1 cellular context compared by ENCODE assay signal in the genomic region with DNA sequence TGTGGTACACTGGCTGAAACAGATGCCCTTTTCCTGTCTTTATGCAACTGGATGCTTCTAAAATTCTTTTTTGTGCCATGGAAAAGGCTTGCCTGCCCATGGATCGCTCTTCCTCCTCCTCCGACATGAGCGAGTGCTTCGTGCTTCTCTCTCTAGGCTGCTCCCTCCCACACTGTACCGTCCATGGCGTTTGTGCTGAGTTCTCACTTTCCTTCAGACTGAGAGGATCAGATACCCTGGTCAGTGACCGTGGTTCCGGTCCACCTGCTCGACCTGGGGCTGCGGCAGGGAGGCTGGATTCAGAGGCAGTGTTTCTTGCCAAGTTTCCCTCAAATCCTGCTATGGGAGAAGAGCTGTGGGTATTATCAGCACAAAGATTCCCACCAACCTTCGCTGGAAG.
TF ChIP-seq lines count a peak whose summit lies in the region.

No MANE protein-coding gene starts in this region.

TF ChIP-seq in GM12878, 131 proteins besides CTCF, POLR2A, EP300 and RAD21 (continued from another document):
- TF ChIP-seq RB1 (IDR thresholded peaks at IDR 0.05; ENCODE audit: borderline replicate concordance) = no peak
- no peak for TF ChIP-seq EZH2 (IDR thresholded peaks at IDR 0.05; ENCODE audit: borderline replicate concordance, control insufficient read depth, low read depth, low read length)
- TF ChIP-seq, protein P1, sequence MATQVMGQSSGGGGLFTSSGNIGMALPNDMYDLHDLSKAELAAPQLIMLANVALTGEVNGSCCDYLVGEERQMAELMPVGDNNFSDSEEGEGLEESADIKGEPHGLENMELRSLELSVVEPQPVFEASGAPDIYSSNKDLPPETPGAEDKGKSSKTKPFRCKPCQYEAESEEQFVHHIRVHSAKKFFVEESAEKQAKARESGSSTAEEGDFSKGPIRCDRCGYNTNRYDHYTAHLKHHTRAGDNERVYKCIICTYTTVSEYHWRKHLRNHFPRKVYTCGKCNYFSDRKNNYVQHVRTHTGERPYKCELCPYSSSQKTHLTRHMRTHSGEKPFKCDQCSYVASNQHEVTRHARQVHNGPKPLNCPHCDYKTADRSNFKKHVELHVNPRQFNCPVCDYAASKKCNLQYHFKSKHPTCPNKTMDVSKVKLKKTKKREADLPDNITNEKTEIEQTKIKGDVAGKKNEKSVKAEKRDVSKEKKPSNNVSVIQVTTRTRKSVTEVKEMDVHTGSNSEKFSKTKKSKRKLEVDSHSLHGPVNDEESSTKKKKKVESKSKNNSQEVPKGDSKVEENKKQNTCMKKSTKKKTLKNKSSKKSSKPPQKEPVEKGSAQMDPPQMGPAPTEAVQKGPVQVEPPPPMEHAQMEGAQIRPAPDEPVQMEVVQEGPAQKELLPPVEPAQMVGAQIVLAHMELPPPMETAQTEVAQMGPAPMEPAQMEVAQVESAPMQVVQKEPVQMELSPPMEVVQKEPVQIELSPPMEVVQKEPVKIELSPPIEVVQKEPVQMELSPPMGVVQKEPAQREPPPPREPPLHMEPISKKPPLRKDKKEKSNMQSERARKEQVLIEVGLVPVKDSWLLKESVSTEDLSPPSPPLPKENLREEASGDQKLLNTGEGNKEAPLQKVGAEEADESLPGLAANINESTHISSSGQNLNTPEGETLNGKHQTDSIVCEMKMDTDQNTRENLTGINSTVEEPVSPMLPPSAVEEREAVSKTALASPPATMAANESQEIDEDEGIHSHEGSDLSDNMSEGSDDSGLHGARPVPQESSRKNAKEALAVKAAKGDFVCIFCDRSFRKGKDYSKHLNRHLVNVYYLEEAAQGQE (IDR thresholded peaks at IDR 0.05; ENCODE audit: low read depth, low read length) = no peak
